In genomic region chr6:1603708-1604346, GRCh38 we compare ENCODE assay signal across 11 cellular contexts. TPM values are rescaled to one million over a fixed set of nuclear protein-coding genes. Genes with fewer than 3 reads are reported as not detected.
DNase-seq lines count a peak whose midpoint lies in the region; ATAC-seq, FAIRE-seq and TF ChIP-seq lines count a peak whose summit lies in the region.
"Had no signal": no experiment of that assay in that cellular context is flagged by ENCODE, and none has a peak within 500 bp of the region (broad histone marks: within the 10 kb centered on the region; RNA-seq: fewer than 3 reads in every experiment).

No MANE protein-coding gene starts in this region.

- no peak overlapping the region for H2BK5ac ChIP-seq in mesenchymal stem cell (ENCODE audit: low read depth, low read length, poor library complexity, severe bottlenecking)

- no peak for TF ChIP-seq EP300 in upper lobe of left lung (IDR thresholded peaks at IDR 0.05)

- DNase-seq in activated naive CD4-positive, alpha-beta T cell treated with anti-CD3 and anti-CD28 coated beads, Interleukin-2, amount 10 ng/mL, durations not matched to agents 7 days and 5 days, result no peak
- DNase-seq in activated naive CD4-positive, alpha-beta T cell treated with anti-CD3 and anti-CD28 coated beads for 36 hours, result no peak
- DNase-seq in breast epithelium (ENCODE audit: low spot score in 2 of 2) (no peak), mesenchymal stem cell (no peak), upper lobe of left lung (no peak), NCI-H2029 treated with DMSO at 0.1 percent for 48 hours (lab: John Stamatoyannopoulos, UW) (no peak), urothelium cell line (ENCODE audit: low spot score) (no peak)

- H3K36me3 ChIP-seq in breast epithelium, result no peaks in the 10 kb centered on the region
- H3K36me3 ChIP-seq in mesenchymal stem cell (ENCODE audit: control insufficient read depth in 1 of 2, insufficient read depth in 2 of 2, low read depth in 1 of 2, low read length in 2 of 2), result no peaks in the 10 kb centered on the region
- H3K36me3 ChIP-seq in upper lobe of left lung, result no peaks in the 10 kb centered on the region

- peak overlapping the region; percentile 45 for H3K27ac Mint-ChIP-seq in activated naive CD4-positive, alpha-beta T cell treated with anti-CD3 and anti-CD28 coated beads, Interleukin-2, amount 10 ng/mL, durations not matched to agents 7 days and 5 days
- no peak overlapping the region for H3K27ac Mint-ChIP-seq in activated naive CD4-positive, alpha-beta T cell treated with anti-CD3 and anti-CD28 coated beads for 36 hours
- H3K27ac Mint-ChIP-seq: activated naive CD8-positive, alpha-beta T cell treated with anti-CD3 and anti-CD28 coated beads, Interleukin-2, amount 10 ng/mL, durations not matched to agents 7 days and 5 days had no signal

- no peaks in the 10 kb centered on the region for H3K79me1 ChIP-seq in mesenchymal stem cell (replicated peaks; ENCODE audit: low read length, poor library complexity, severe bottlenecking)

- no peak overlapping the region for H4K8ac ChIP-seq in mesenchymal stem cell (ENCODE audit: low read length)

- 50% methylated on average over 27 of the region's 27 CpGs for WGBS in mesenchymal stem cell
- WGBS in upper lobe of left lung, 2 donors, result 42 to 49% methylated on average over 22 to 27 of the region's 27 CpGs

- H3K9ac ChIP-seq in mesenchymal stem cell (ENCODE audit: low read length), result peak overlapping the region; percentile 34

- H2AFZ ChIP-seq in mesenchymal stem cell (ENCODE audit: low read depth, low read length), result no peak overlapping the region

- no peak overlapping the region for H2BK15ac ChIP-seq in mesenchymal stem cell (ENCODE audit: low read depth, poor library complexity, severe bottlenecking)

- intact Hi-C loops in activated naive CD4-positive, alpha-beta T cell treated with anti-CD3 and anti-CD28 coated beads for 36 hours (cut with micrococcal nuclease), result loop anchor here (1.0 to 2.0 kb wide), 5 partner anchors 433 to 845 kb away; no protein-coding TSS in a partner anchor
- intact Hi-C loops in breast epithelium (cut with DNase I; ENCODE audit: low total_unique reads), result loop anchor here (5.0 to 10.0 kb wide), 2 partner anchors 503 to 741 kb away; no protein-coding TSS in a partner anchor

- H3K9me3 ChIP-seq in breast epithelium (no peaks in the 10 kb centered on the region), mesenchymal stem cell (ENCODE audit: control insufficient read depth, low read length) (no peaks in the 10 kb centered on the region), upper lobe of left lung (no peaks in the 10 kb centered on the region)

- peaks cover 96% of the 10 kb centered on the region for H3K27me3 Mint-ChIP-seq in activated naive CD4-positive, alpha-beta T cell treated with anti-CD3 and anti-CD28 coated beads, Interleukin-2, amount 10 ng/mL, durations not matched to agents 7 days and 5 days
- peaks cover 76% of the 10 kb centered on the region for H3K27me3 Mint-ChIP-seq in activated naive CD4-positive, alpha-beta T cell treated with anti-CD3 and anti-CD28 coated beads for 36 hours (ENCODE audit: low read depth)

- H3K14ac ChIP-seq in mesenchymal stem cell (ENCODE audit: low read length in 2 of 2), result no peak overlapping the region

- H2AK5ac ChIP-seq in mesenchymal stem cell (ENCODE audit: low read length, severe bottlenecking), result no peak overlapping the region

- H3K27me3 ChIP-seq in breast epithelium (peaks cover 0 to 44% of the 10 kb centered on the region in 2 donors), mesenchymal stem cell (ENCODE audit: control insufficient read depth in 1 of 2, insufficient read depth in 1 of 2, low read length in 2 of 2) (peaks cover 55 to 98% of the 10 kb centered on the region in 2 experiments), upper lobe of left lung (peaks cover 0 to 72% (median 53%) of the 10 kb centered on the region in 4 donors)

- H2BK120ac ChIP-seq in mesenchymal stem cell (ENCODE audit: low read depth, low read length), result no peak overlapping the region

- H3K4me3 Mint-ChIP-seq in activated naive CD4-positive, alpha-beta T cell treated with anti-CD3 and anti-CD28 coated beads, Interleukin-2, amount 10 ng/mL, durations not matched to agents 7 days and 5 days, result no peak overlapping the region
- H3K4me3 Mint-ChIP-seq in activated naive CD4-positive, alpha-beta T cell treated with anti-CD3 and anti-CD28 coated beads for 36 hours, result no peak overlapping the region
- H3K4me3 Mint-ChIP-seq: activated naive CD8-positive, alpha-beta T cell treated with anti-CD3 and anti-CD28 coated beads, Interleukin-2, amount 10 ng/mL, durations not matched to agents 7 days and 5 days had no signal

- H3K9me3 Mint-ChIP-seq in activated naive CD4-positive, alpha-beta T cell treated with anti-CD3 and anti-CD28 coated beads, Interleukin-2, amount 10 ng/mL, durations not matched to agents 7 days and 5 days, result no peaks in the 10 kb centered on the region
- no peaks in the 10 kb centered on the region for H3K9me3 Mint-ChIP-seq in activated naive CD4-positive, alpha-beta T cell treated with anti-CD3 and anti-CD28 coated beads for 36 hours
- H3K9me3 Mint-ChIP-seq: activated naive CD8-positive, alpha-beta T cell treated with anti-CD3 and anti-CD28 coated beads, Interleukin-2, amount 10 ng/mL, durations not matched to agents 7 days and 5 days had no signal

- peaks cover 0 to 7% of the 10 kb centered on the region in 2 donors for H3K4me1 ChIP-seq in breast epithelium
- H3K4me1 ChIP-seq in mesenchymal stem cell (ENCODE audit: control insufficient read depth, insufficient read depth, low read depth, low read length), result peaks cover 34% of the 10 kb centered on the region
- H3K4me1 ChIP-seq in upper lobe of left lung, result peaks cover 34 to 59% (median 37%) of the 10 kb centered on the region in 4 donors

- peak in 1 of 2 donors; percentile 7 for ATAC-seq in upper lobe of left lung (ENCODE audit: low FRiP score in 2 of 2)
- no peak for ATAC-seq in HG02678 (IDR thresholded peaks at IDR 0.05; ENCODE audit: unreplicated experiment)

- peaks cover 27% of the 10 kb centered on the region for H3K4me1 Mint-ChIP-seq in activated naive CD4-positive, alpha-beta T cell treated with anti-CD3 and anti-CD28 coated beads, Interleukin-2, amount 10 ng/mL, durations not matched to agents 7 days and 5 days
- peaks cover 36% of the 10 kb centered on the region for H3K4me1 Mint-ChIP-seq in activated naive CD4-positive, alpha-beta T cell treated with anti-CD3 and anti-CD28 coated beads for 36 hours (ENCODE audit: low read depth)

- H3K23ac ChIP-seq in mesenchymal stem cell (ENCODE audit: low read length in 2 of 2), result no peak overlapping the region

- H3K4me3 ChIP-seq in breast epithelium (peak overlapping the region in 2 of 3 donors; percentile 50 to 67), mesenchymal stem cell (ENCODE audit: insufficient read depth in 1 of 2, low read depth in 1 of 2, low read length in 2 of 2) (peak overlapping the region in 1 of 2 experiments; percentile 41), upper lobe of left lung (peak overlapping the region in 3 of 4 donors; percentile 33 to 48 (median 44))
- H3K4me3 ChIP-seq: lung had no signal

- H3K27ac ChIP-seq in breast epithelium, result peak overlapping the region in 1 of 2 donors; percentile 29
- no peak overlapping the region for H3K27ac ChIP-seq in mesenchymal stem cell (ENCODE audit: low read length, poor library complexity, severe bottlenecking)
- H3K27ac ChIP-seq in upper lobe of left lung, result no peak overlapping the region
- H3K27ac ChIP-seq: C4-2B had no signal

- H2BK12ac ChIP-seq in mesenchymal stem cell (ENCODE audit: low read length in 2 of 2), result no peak overlapping the region

- H4K91ac ChIP-seq in mesenchymal stem cell (ENCODE audit: low read length), result no peak overlapping the region

- peak overlapping the region; percentile 93 for H3K4me2 ChIP-seq in mesenchymal stem cell (ENCODE audit: low read length, poor library complexity, severe bottlenecking)

- no peak for FAIRE-seq in urothelium cell line (lab: Jason Lieb, UNC)

- H3K18ac ChIP-seq in mesenchymal stem cell (ENCODE audit: low read depth in 1 of 2, low read length in 2 of 2), result no peak overlapping the region

- TF ChIP-seq CTCF in breast epithelium (IDR thresholded peaks at IDR 0.05) (no peak), upper lobe of left lung (IDR thresholded peaks at IDR 0.05) (no peak)

- CTCF ChIA-PET in activated naive CD4-positive, alpha-beta T cell treated with anti-CD3 and anti-CD28 coated beads, Interleukin-2, amount 10 ng/mL, durations not matched to agents 7 days and 5 days (lab: Charles Lee), result interaction anchor here (1.0 kb wide), 1 partner anchor 78 kb away, joined by 5 read pairs; no protein-coding TSS in a partner anchor
- CTCF ChIA-PET in activated naive CD4-positive, alpha-beta T cell treated with anti-CD3 and anti-CD28 coated beads for 36 hours (lab: Charles Lee), result no interaction called here

- no peak for TF ChIP-seq POLR2A in breast epithelium (IDR thresholded peaks at IDR 0.05)
- TF ChIP-seq POLR2A in upper lobe of left lung (IDR thresholded peaks at IDR 0.05), result no peak

- H3K4ac ChIP-seq in mesenchymal stem cell (ENCODE audit: low read depth in 1 of 2, low read length in 2 of 2), result no peak overlapping the region

- H3K36me3 Mint-ChIP-seq in activated naive CD4-positive, alpha-beta T cell treated with anti-CD3 and anti-CD28 coated beads, Interleukin-2, amount 10 ng/mL, durations not matched to agents 7 days and 5 days, result peaks cover 3% of the 10 kb centered on the region
- no peaks in the 10 kb centered on the region for H3K36me3 Mint-ChIP-seq in activated naive CD4-positive, alpha-beta T cell treated with anti-CD3 and anti-CD28 coated beads for 36 hours (ENCODE audit: low read depth)
- H3K36me3 Mint-ChIP-seq: activated naive CD8-positive, alpha-beta T cell treated with anti-CD3 and anti-CD28 coated beads, Interleukin-2, amount 10 ng/mL, durations not matched to agents 7 days and 5 days had no signal

RNA-seq across cellular contexts. Expression of gene FOXC1, which starts 5.9 kb away (rescaled TPM):
- not detected for total RNA-seq in activated naive CD4-positive, alpha-beta T cell treated with anti-CD3 and anti-CD28 coated beads for 36 hours
- total RNA-seq in breast epithelium, result 10 to 100 TPM in 1 of 3 donors, 1 to 10 TPM in 2; 3.7 to 13.2 (median 7.5) TPM
- polyA plus RNA-seq in mesenchymal stem cell (2013, experiment 1 of 2), result 0.07 TPM
- polyA plus RNA-seq in mesenchymal stem cell (2013, experiment 2 of 2), result 0.08 TPM
- 1 to 10 TPM in 5 of 6 donors, under 1 TPM in 1; 0.22 to 5.5 (median 2.2) TPM for total RNA-seq in upper lobe of left lung
- total RNA-seq: activated naive CD8-positive, alpha-beta T cell treated with anti-CD3 and anti-CD28 coated beads, Interleukin-2, amount 10 ng/mL, durations not matched to agents 7 days and 5 days had no signal
